ENCODE assay signal across 21 cellular contexts in genomic region chr3:42659451-42660130, GRCh38. TPM values are rescaled to one million over a fixed set of nuclear protein-coding genes. Genes with fewer than 3 reads are reported as not detected.
DNase-seq lines count a peak whose midpoint lies in the region; TF ChIP-seq lines count a peak whose summit lies in the region.
"Had no signal": no experiment of that assay in that cellular context is flagged by ENCODE, and none has a peak within 500 bp of the region (broad histone marks: within the 10 kb centered on the region; RNA-seq: fewer than 3 reads in every experiment).

No MANE protein-coding gene starts in this region.

- peaks cover 30% of the 10 kb centered on the region for H3K36me3 Mint-ChIP-seq in MCF 10A (ENCODE audit: insufficient read depth, unreplicated experiment)
- peaks cover 6% of the 10 kb centered on the region for H3K36me3 Mint-ChIP-seq in neural progenitor cell
- H3K36me3 Mint-ChIP-seq: activated naive CD8-positive, alpha-beta T cell treated with anti-CD3 and anti-CD28 coated beads, Interleukin-2, amount 10 ng/mL, durations not matched to agents 7 days and 5 days; CD4-positive, alpha-beta memory T cell; stimulated activated memory B cell treated with anti-CD40 and anti-IgM and Interleukin-4, amounts not matched to agents 10 μg/mL and 1 μg/mL and 100 μg/mL, for 72 hours had no signal

- dilution Hi-C loops in mammary epithelial cell (cut with HindIII; ENCODE audit: low sequenced_read_pairs), result no loop called here

- H3K4me3 ChIP-seq in mammary epithelial cell (replicated peaks in 1 of 3; ENCODE audit: insufficient read depth in 1 of 3, low read depth in 2 of 3, low read length in 3 of 3) (no peak overlapping the region), ascending aorta (no peak overlapping the region), right atrium auricular region (no peak overlapping the region), stomach smooth muscle (ENCODE audit: low read length in 2 of 2) (no peak overlapping the region), neural progenitor cell (no peak overlapping the region)

- DNase-seq in MCF 10A (ENCODE audit: unreplicated experiment) (no peak), mammary epithelial cell (no peak), ascending aorta (ENCODE audit: low spot score in 2 of 2) (no peak), right atrium auricular region (ENCODE audit: low spot score) (no peak), MV-4-11 (lab: John Stamatoyannopoulos, UW) (no peak), neural progenitor cell (ENCODE audit: low spot score) (no peak)
- DNase-seq in activated naive CD4-positive, alpha-beta T cell treated with anti-CD3 and anti-CD28 coated beads, Interleukin-2, amount 50 U/mL, for 16 hours, result no peak
- DNase-seq: activated naive CD8-positive, alpha-beta T cell treated with anti-CD3 and anti-CD28 coated beads, Interleukin-2, amount 10 ng/mL, durations not matched to agents 7 days and 5 days; activated T-cell treated with anti-CD3 and anti-CD28 coated beads, Interleukin-2, amount 50 U/mL, for 1 hour; CD4-positive, alpha-beta memory T cell; endodermal cell; NCI-H1694; NCI-H446; NK-92 treated with Interleukin-12 subunit alpha and Interleukin-12 subunit beta, amount 100 ng/mL, for 24 hours; SW 1271 had no signal

- WGBS in mammary epithelial cell (ENCODE audit: low coverage, missing lambda C conversion rate), result 61% methylated on average over 14 of the region's 25 CpGs

- no peaks in the 10 kb centered on the region for H3K79me2 ChIP-seq in mammary epithelial cell (ENCODE audit: insufficient read depth, low read length)
- H3K79me2 ChIP-seq in neural progenitor cell (ENCODE audit: low read depth), result no peaks in the 10 kb centered on the region

- no peaks in the 10 kb centered on the region for H3F3A ChIP-seq in neural progenitor cell (ENCODE audit: low read depth)

- no peak for TF ChIP-seq CTCF in MCF 10A (IDR thresholded peaks at IDR 0.05; ENCODE audit: unreplicated experiment)
- no peak for TF ChIP-seq CTCF in mammary epithelial cell (conservative IDR thresholded peaks at IDR 0.05 in 1 of 2, IDR thresholded peaks at IDR 0.05 in 1 of 2; ENCODE audit: extremely low read depth in 1 of 2, insufficient read depth in 1 of 2, low read depth in 1 of 2, low read length in 2 of 2)
- no peak for TF ChIP-seq CTCF in ascending aorta (IDR thresholded peaks at IDR 0.05)
- TF ChIP-seq CTCF in right atrium auricular region (IDR thresholded peaks at IDR 0.05), result no peak
- TF ChIP-seq CTCF in neural progenitor cell (IDR thresholded peaks at IDR 0.05), result no peak

- H3K9me3 ChIP-seq in mammary epithelial cell (replicated peaks; ENCODE audit: insufficient read depth, low read length), result no peaks in the 10 kb centered on the region
- H3K9me3 ChIP-seq in ascending aorta, result no peaks in the 10 kb centered on the region
- no peaks in the 10 kb centered on the region for H3K9me3 ChIP-seq in right atrium auricular region
- H3K9me3 ChIP-seq in stomach smooth muscle (ENCODE audit: control insufficient read depth in 2 of 2, low read length in 2 of 2), result no peaks in the 10 kb centered on the region
- no peaks in the 10 kb centered on the region for H3K9me3 ChIP-seq in neural progenitor cell (ENCODE audit: low read depth)

- H3K4me3 Mint-ChIP-seq in MCF 10A (ENCODE audit: unreplicated experiment) (no peak overlapping the region), neural progenitor cell (no peak overlapping the region)
- H3K4me3 Mint-ChIP-seq: activated naive CD8-positive, alpha-beta T cell treated with anti-CD3 and anti-CD28 coated beads, Interleukin-2, amount 10 ng/mL, durations not matched to agents 7 days and 5 days; CD4-positive, alpha-beta memory T cell; endodermal cell; stimulated activated memory B cell treated with anti-CD40 and anti-IgM and Interleukin-4, amounts not matched to agents 10 μg/mL and 1 μg/mL and 100 μg/mL, for 72 hours had no signal

- in situ Hi-C loops in mammary epithelial cell (cut with MboI; ENCODE audit: low sequenced_read_pairs in 2 of 2), result no loop called here

- H3K4me2 ChIP-seq in mammary epithelial cell (ENCODE audit: insufficient read depth, low read depth, low read length) (no peak overlapping the region), neural progenitor cell (no peak overlapping the region)

- no peaks in the 10 kb centered on the region for H3K9me3 Mint-ChIP-seq in MCF 10A (ENCODE audit: unreplicated experiment)
- H3K9me3 Mint-ChIP-seq in neural progenitor cell, result peaks cover 2% of the 10 kb centered on the region
- H3K9me3 Mint-ChIP-seq: activated naive CD8-positive, alpha-beta T cell treated with anti-CD3 and anti-CD28 coated beads, Interleukin-2, amount 10 ng/mL, durations not matched to agents 7 days and 5 days; endodermal cell; stimulated activated memory B cell treated with anti-CD40 and anti-IgM and Interleukin-4, amounts not matched to agents 10 μg/mL and 1 μg/mL and 100 μg/mL, for 72 hours had no signal

- no peaks in the 10 kb centered on the region for H3K27me3 Mint-ChIP-seq in MCF 10A (ENCODE audit: insufficient read depth, unreplicated experiment)
- peaks cover 2% of the 10 kb centered on the region for H3K27me3 Mint-ChIP-seq in neural progenitor cell (ENCODE audit: insufficient read depth, low read depth)
- H3K27me3 Mint-ChIP-seq: CD4-positive, alpha-beta memory T cell; stimulated activated memory B cell treated with anti-CD40 and anti-IgM and Interleukin-4, amounts not matched to agents 10 μg/mL and 1 μg/mL and 100 μg/mL, for 72 hours had no signal

- H4K20me1 ChIP-seq in mammary epithelial cell (ENCODE audit: insufficient read depth, low read length) (no peaks in the 10 kb centered on the region), neural progenitor cell (ENCODE audit: low read depth) (peaks cover 10% of the 10 kb centered on the region)

- peaks cover 21% of the 10 kb centered on the region for H3K4me1 Mint-ChIP-seq in MCF 10A (ENCODE audit: insufficient read depth, unreplicated experiment)
- peaks cover 12% of the 10 kb centered on the region for H3K4me1 Mint-ChIP-seq in neural progenitor cell
- H3K4me1 Mint-ChIP-seq: activated naive CD8-positive, alpha-beta T cell treated with anti-CD3 and anti-CD28 coated beads, Interleukin-2, amount 10 ng/mL, durations not matched to agents 7 days and 5 days had no signal

- intact Hi-C loops in MCF 10A (cut with micrococcal nuclease), result no loop called here
- intact Hi-C loops in mammary epithelial cell (cut with micrococcal nuclease), result loop anchor here (10.0 kb wide), 1 partner anchor 165 kb away; no protein-coding TSS in a partner anchor
- intact Hi-C loops in ascending aorta (cut with DNase I), result no loop called here

- POLR2A ChIA-PET in MCF 10A (lab: Yijun Ruan, JAX), result no interaction called here

- CTCF ChIA-PET in MCF 10A (lab: Yijun Ruan, JAX) (interaction anchor here (0.7 to 1.0 kb wide), 2 partner anchors 8 to 90 kb away, joined by 3 to 5 read pairs; no protein-coding TSS in a partner anchor), mammary epithelial cell (lab: Charles Lee; ENCODE audit: low non-redundant PET) (no interaction called here)

- H3K36me3 ChIP-seq in mammary epithelial cell (ENCODE audit: insufficient read depth, low read length) (no peaks in the 10 kb centered on the region), ascending aorta (peaks cover 18 to 31% of the 10 kb centered on the region in 2 donors), right atrium auricular region (peaks cover 25% of the 10 kb centered on the region), stomach smooth muscle (ENCODE audit: control insufficient read depth in 2 of 2, insufficient read depth in 2 of 2, low read length in 2 of 2) (peaks cover 0 to 9% of the 10 kb centered on the region in 2 donors), neural progenitor cell (no peaks in the 10 kb centered on the region)

- no TSS peak for BruUV-seq in MCF 10A (replicated peaks; lab: Mats Ljungman, UMichigan)
- no TSS peak for BruUV-seq in mammary epithelial cell (replicated peaks; lab: Mats Ljungman, UMichigan)

- H3K9ac ChIP-seq in mammary epithelial cell (ENCODE audit: insufficient read depth, low read length), result no peak overlapping the region
- no peak overlapping the region for H3K9ac ChIP-seq in stomach smooth muscle (ENCODE audit: low read length in 2 of 2)
- no peak overlapping the region for H3K9ac ChIP-seq in neural progenitor cell

- peaks cover 10% of the 10 kb centered on the region for H3K4me1 ChIP-seq in mammary epithelial cell (ENCODE audit: insufficient read depth, low read length)
- peaks cover 3 to 18% of the 10 kb centered on the region in 2 donors for H3K4me1 ChIP-seq in ascending aorta
- H3K4me1 ChIP-seq in right atrium auricular region, result peaks cover 0 to 62% of the 10 kb centered on the region in 2 donors
- peaks cover 45% of the 10 kb centered on the region for H3K4me1 ChIP-seq in stomach smooth muscle (ENCODE audit: control insufficient read depth, insufficient read depth, low read length)
- no peaks in the 10 kb centered on the region for H3K4me1 ChIP-seq in neural progenitor cell

- H3K27ac ChIP-seq in mammary epithelial cell (ENCODE audit: insufficient read depth, low read depth, low read length) (no peak overlapping the region), ascending aorta (peak overlapping the region; percentile 41 to 97), right atrium auricular region (peak overlapping the region; percentile 95 to 99), stomach smooth muscle (ENCODE audit: low read length) (peak overlapping the region; percentile 46), neural progenitor cell (no peak overlapping the region)

- H3K27me3 ChIP-seq in mammary epithelial cell (ENCODE audit: insufficient read depth, low read length), result no peaks in the 10 kb centered on the region
- no peaks in the 10 kb centered on the region for H3K27me3 ChIP-seq in ascending aorta
- no peaks in the 10 kb centered on the region for H3K27me3 ChIP-seq in right atrium auricular region
- no peaks in the 10 kb centered on the region for H3K27me3 ChIP-seq in stomach smooth muscle (ENCODE audit: control insufficient read depth in 1 of 2, insufficient read depth in 2 of 2, low read length in 2 of 2)
- no peaks in the 10 kb centered on the region for H3K27me3 ChIP-seq in neural progenitor cell

- H2AFZ ChIP-seq in mammary epithelial cell (ENCODE audit: low read depth, low read length) (no peak overlapping the region), neural progenitor cell (replicated peaks) (no peak overlapping the region)

- H3K27ac Mint-ChIP-seq in MCF 10A (ENCODE audit: low read depth, unreplicated experiment) (peak overlapping the region; percentile 69), neural progenitor cell (no peak overlapping the region)
- H3K27ac Mint-ChIP-seq: activated naive CD8-positive, alpha-beta T cell treated with anti-CD3 and anti-CD28 coated beads, Interleukin-2, amount 10 ng/mL, durations not matched to agents 7 days and 5 days; endodermal cell; stimulated activated memory B cell treated with anti-CD40 and anti-IgM and Interleukin-4, amounts not matched to agents 10 μg/mL and 1 μg/mL and 100 μg/mL, for 72 hours had no signal

RNA-seq across cellular contexts. Expression of gene ZBTB47, which starts 6.1 kb away (rescaled TPM):
- total RNA-seq in MCF 10A (2022), result 10.9 and 12.4 TPM in 2 replicates
- 10 to 100 TPM in 1 of 2 donors, 1 to 10 TPM in 1; 8.2 to 21.8 TPM for total RNA-seq in mammary epithelial cell
- polyA plus RNA-seq in mammary epithelial cell, result 7.0 TPM
- 7.3 TPM for polyA minus RNA-seq in mammary epithelial cell
- total RNA-seq in ascending aorta, result 69.3 TPM
- 100 to 1,000 TPM in 1 of 2 donors, 10 to 100 TPM in 1; 92.4 to 129 TPM for total RNA-seq in right atrium auricular region
- 4.4 and 5.7 TPM in 2 replicates for total RNA-seq in neural progenitor cell (ENCODE audit: low replicate concordance)
- polyA plus RNA-seq: CD4-positive, alpha-beta memory T cell had no signal

RNA-seq across cellular contexts. Expression of gene KLHL40, which starts 25.7 kb away (rescaled TPM):
- not detected in 2 replicates for total RNA-seq in MCF 10A (2022)
- not detected for total RNA-seq in mammary epithelial cell
- not detected for polyA plus RNA-seq in mammary epithelial cell
- polyA minus RNA-seq in mammary epithelial cell, result not detected
- not detected for total RNA-seq in ascending aorta
- total RNA-seq in right atrium auricular region, result under 1 TPM; 0.15 to 0.63 TPM
- not detected in 2 replicates for total RNA-seq in neural progenitor cell (ENCODE audit: low replicate concordance)
- total RNA-seq: activated naive CD8-positive, alpha-beta T cell treated with anti-CD3 and anti-CD28 coated beads, Interleukin-2, amount 10 ng/mL, durations not matched to agents 7 days and 5 days; CD4-positive, alpha-beta memory T cell; endodermal cell; HT-29; lower leg skin; RPMI7951; ureter had no signal
- polyA plus RNA-seq: CD4-positive, alpha-beta memory T cell had no signal

RNA-seq across cellular contexts. Expression of gene HHATL, which starts 43.0 kb away (rescaled TPM):
- total RNA-seq in MCF 10A (2022) (not detected in 2 replicates), mammary epithelial cell (not detected), ascending aorta (not detected), right atrium auricular region (100 to 1,000 TPM; 444 to 908 TPM), neural progenitor cell (ENCODE audit: low replicate concordance) (not detected in 2 replicates)
- polyA plus RNA-seq in mammary epithelial cell, result not detected
- not detected for polyA minus RNA-seq in mammary epithelial cell
- total RNA-seq: activated naive CD8-positive, alpha-beta T cell treated with anti-CD3 and anti-CD28 coated beads, Interleukin-2, amount 10 ng/mL, durations not matched to agents 7 days and 5 days; CD4-positive, alpha-beta memory T cell; endodermal cell; HT-29; RPMI7951 had no signal
- polyA plus RNA-seq: CD4-positive, alpha-beta memory T cell had no signal

RNA-seq across cellular contexts. Expression of gene NKTR, which starts 59.1 kb away (rescaled TPM):
- total RNA-seq in MCF 10A (2022) (63.4 and 63.5 TPM in 2 replicates), mammary epithelial cell (10 to 100 TPM; 57.2 to 59.3 TPM), ascending aorta (41.7 TPM), right atrium auricular region (10 to 100 TPM; 14.1 to 20.4 TPM), neural progenitor cell (ENCODE audit: low replicate concordance) (127 and 190 TPM in 2 replicates)
- 10.4 TPM for polyA plus RNA-seq in mammary epithelial cell
- polyA minus RNA-seq in mammary epithelial cell, result 18.8 TPM

Comparison
In these comparisons a context has a peak if more than half of its experiments do, and no peak if none do; other contexts are left out.
1. H3K27ac ChIP-seq: peak in ascending aorta (2 of 2), right atrium auricular region (2 of 2) and stomach smooth muscle (single experiment); none in mammary epithelial cell (single experiment) and neural progenitor cell (single experiment).
2. RNA of gene HHATL, which starts 43.0 kb away (total RNA-seq): 444 to 908 TPM in right atrium auricular region; not detected in MCF 10A, not detected in mammary epithelial cell, not detected in ascending aorta (single experiment) and not detected in neural progenitor cell; every median in the first group is over 100 times any median in the second.